In the genomic region with DNA sequence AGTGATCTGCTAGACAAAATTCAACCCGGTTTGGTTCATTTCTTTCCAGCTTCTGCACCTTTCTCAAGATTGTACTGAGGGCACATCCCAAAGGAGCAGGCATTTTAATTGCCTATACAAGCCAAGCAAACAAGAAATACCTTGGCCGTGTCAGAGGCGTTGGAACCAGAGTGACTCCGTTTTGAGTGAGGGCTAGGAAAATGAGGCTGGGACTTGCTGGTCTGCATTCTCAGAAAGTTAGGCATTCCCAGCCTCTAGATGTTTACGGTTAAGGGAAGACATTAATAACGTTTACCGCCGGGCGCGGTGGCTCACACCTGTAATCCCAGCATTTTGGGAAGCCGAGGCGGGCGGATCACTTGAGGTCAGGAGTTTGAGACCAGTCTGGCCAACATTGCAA, we compare ENCODE assay signal across 25 cellular contexts. TPM values are rescaled to one million over a fixed set of nuclear protein-coding genes. Genes with fewer than 3 reads are reported as not detected.
DNase-seq lines count a peak whose midpoint lies in the region; ATAC-seq and TF ChIP-seq lines count a peak whose summit lies in the region.
"Had no signal": no experiment of that assay in that cellular context is flagged by ENCODE, and none has a peak within 500 bp of the region (broad histone marks: within the 10 kb centered on the region; RNA-seq: fewer than 3 reads in every experiment).

No MANE protein-coding gene starts in this region.

- POLR2A ChIA-PET in activated CD8-positive, alpha-beta T cell treated with anti-CD3 and anti-CD28 coated beads, Interleukin-2, amount 10 ng/mL, durations not matched to agents 7 days and 5 days (lab: Charles Lee), result interaction anchor here (0.7 to 2.5 kb wide), 2 partner anchors 26 to 29 kb away, joined by 5 to 23 read pairs; a partner anchor contains a TSS
- POLR2A ChIA-PET in activated CD8-positive, alpha-beta T cell treated with anti-CD3 and anti-CD28 coated beads for 36 hours (lab: Charles Lee), result interaction anchor here (0.6 to 6.5 kb wide), 2 partner anchors 25 to 174 kb away, joined by 3 to 59 read pairs; a partner anchor contains a TSS
- POLR2A ChIA-PET in CD4-positive, alpha-beta memory T cell (lab: Charles Lee; ENCODE audit: partially characterized antibody), result interaction anchor here (0.6 to 3.0 kb wide), 4 partner anchors 25 to 1810 kb away, joined by 3 to 42 read pairs (median 6); a partner anchor contains a TSS

- H3K9me3 Mint-ChIP-seq in activated CD8-positive, alpha-beta T cell treated with anti-CD3 and anti-CD28 coated beads, Interleukin-2, amount 10 ng/mL, durations not matched to agents 7 days and 5 days (ENCODE audit: insufficient read depth), result no peaks in the 10 kb centered on the region
- no peaks in the 10 kb centered on the region for H3K9me3 Mint-ChIP-seq in activated CD8-positive, alpha-beta T cell treated with anti-CD3 and anti-CD28 coated beads for 36 hours
- H3K9me3 Mint-ChIP-seq in CD4-positive, alpha-beta memory T cell, result no peaks in the 10 kb centered on the region
- H3K9me3 Mint-ChIP-seq in activated naive CD8-positive, alpha-beta T cell treated with anti-CD3 and anti-CD28 coated beads, Interleukin-2, amount 50 U/mL, for 24 hours, result no peaks in the 10 kb centered on the region
- H3K9me3 Mint-ChIP-seq in nephron progenitor cell, result no peaks in the 10 kb centered on the region
- H3K9me3 Mint-ChIP-seq: activated naive CD4-positive, alpha-beta T cell treated with anti-CD3 and anti-CD28 coated beads, Interleukin-2, amount 50 U/mL, for 72 hours had no signal

- intact Hi-C loops in activated CD8-positive, alpha-beta T cell treated with anti-CD3 and anti-CD28 coated beads for 36 hours (cut with micrococcal nuclease), result no loop called here
- intact Hi-C loops in CD4-positive, alpha-beta memory T cell (cut with micrococcal nuclease), result no loop called here

- H3K4me1 ChIP-seq in CD4-positive, alpha-beta memory T cell (ENCODE audit: insufficient read depth, low read length), result peaks cover 5% of the 10 kb centered on the region
- H3K4me1 ChIP-seq: prostate gland had no signal

- H3K4me3 Mint-ChIP-seq in activated CD8-positive, alpha-beta T cell treated with anti-CD3 and anti-CD28 coated beads, Interleukin-2, amount 10 ng/mL, durations not matched to agents 7 days and 5 days, result peak overlapping the region; percentile 25
- H3K4me3 Mint-ChIP-seq in activated CD8-positive, alpha-beta T cell treated with anti-CD3 and anti-CD28 coated beads for 36 hours, result no peak overlapping the region
- H3K4me3 Mint-ChIP-seq in CD4-positive, alpha-beta memory T cell, result peak overlapping the region; percentile 6 to 59 (median 26)
- peak overlapping the region; percentile 24 for H3K4me3 Mint-ChIP-seq in activated naive CD8-positive, alpha-beta T cell treated with anti-CD3 and anti-CD28 coated beads, Interleukin-2, amount 50 U/mL, for 24 hours
- peak overlapping the region; percentile 58 for H3K4me3 Mint-ChIP-seq in nephron progenitor cell
- H3K4me3 Mint-ChIP-seq: CD14-positive monocyte, T-helper 17 cell had no signal

- no peak for TF ChIP-seq CTCF in activated CD8-positive, alpha-beta T cell treated with anti-CD3 and anti-CD28 coated beads for 36 hours (IDR thresholded peaks at IDR 0.05)
- no peak for TF ChIP-seq CTCF in nephron progenitor cell (IDR thresholded peaks at IDR 0.05)

- CTCF ChIA-PET in activated CD8-positive, alpha-beta T cell treated with anti-CD3 and anti-CD28 coated beads, Interleukin-2, amount 10 ng/mL, durations not matched to agents 7 days and 5 days (lab: Charles Lee), result no interaction called here
- CTCF ChIA-PET in activated CD8-positive, alpha-beta T cell treated with anti-CD3 and anti-CD28 coated beads for 36 hours (lab: Charles Lee), result interaction anchor here (1.2 kb wide), 1 partner anchor 36 kb away, joined by 4 read pairs; no protein-coding TSS in a partner anchor
- CTCF ChIA-PET in CD4-positive, alpha-beta memory T cell (lab: Charles Lee; ENCODE audit: partially characterized antibody), result no interaction called here

- H3K36me3 ChIP-seq in CD4-positive, alpha-beta memory T cell (ENCODE audit: insufficient read depth, low read length), result peaks cover 5% of the 10 kb centered on the region
- H3K36me3 ChIP-seq: prostate gland had no signal

- peaks cover 10% of the 10 kb centered on the region for H3K36me3 Mint-ChIP-seq in activated CD8-positive, alpha-beta T cell treated with anti-CD3 and anti-CD28 coated beads, Interleukin-2, amount 10 ng/mL, durations not matched to agents 7 days and 5 days (ENCODE audit: low read depth)
- H3K36me3 Mint-ChIP-seq in activated CD8-positive, alpha-beta T cell treated with anti-CD3 and anti-CD28 coated beads for 36 hours (ENCODE audit: low read depth), result peaks cover 6% of the 10 kb centered on the region
- peaks cover 4 to 10% of the 10 kb centered on the region in 2 donors for H3K36me3 Mint-ChIP-seq in CD4-positive, alpha-beta memory T cell
- H3K36me3 Mint-ChIP-seq in activated naive CD8-positive, alpha-beta T cell treated with anti-CD3 and anti-CD28 coated beads, Interleukin-2, amount 50 U/mL, for 24 hours (ENCODE audit: low read depth), result peaks cover 16% of the 10 kb centered on the region
- H3K36me3 Mint-ChIP-seq in nephron progenitor cell (ENCODE audit: low read depth), result peaks cover 13% of the 10 kb centered on the region

- H3K27ac ChIP-seq in CD4-positive, alpha-beta memory T cell (ENCODE audit: low read depth, low read length), result no peak overlapping the region
- H3K27ac ChIP-seq: A549, lower lobe of right lung, prostate gland, stomach, upper lobe of right lung, WERI-Rb-1 had no signal

- no peaks in the 10 kb centered on the region for H3K9me3 ChIP-seq in CD4-positive, alpha-beta memory T cell (ENCODE audit: control insufficient read depth in 1 of 2, low read length in 2 of 2)
- H3K9me3 ChIP-seq: A549, HAP-1, lower lobe of right lung, prostate gland, stomach, upper lobe of right lung had no signal

- no peak overlapping the region for H3K4me3 ChIP-seq in CD4-positive, alpha-beta memory T cell (ENCODE audit: low read length in 2 of 2)
- H3K4me3 ChIP-seq: A549, HAP-1, lower lobe of right lung, prostate gland, stomach, upper lobe of right lung had no signal

- H3K27me3 ChIP-seq in CD4-positive, alpha-beta memory T cell (ENCODE audit: insufficient read depth, low read length), result no peaks in the 10 kb centered on the region
- H3K27me3 ChIP-seq: stomach, upper lobe of right lung had no signal

- H3K27ac Mint-ChIP-seq in activated CD8-positive, alpha-beta T cell treated with anti-CD3 and anti-CD28 coated beads, Interleukin-2, amount 10 ng/mL, durations not matched to agents 7 days and 5 days, result no peak overlapping the region
- no peak overlapping the region for H3K27ac Mint-ChIP-seq in activated CD8-positive, alpha-beta T cell treated with anti-CD3 and anti-CD28 coated beads for 36 hours
- no peak overlapping the region for H3K27ac Mint-ChIP-seq in CD4-positive, alpha-beta memory T cell
- H3K27ac Mint-ChIP-seq in activated naive CD8-positive, alpha-beta T cell treated with anti-CD3 and anti-CD28 coated beads, Interleukin-2, amount 50 U/mL, for 24 hours, result no peak overlapping the region
- no peak overlapping the region for H3K27ac Mint-ChIP-seq in nephron progenitor cell
- H3K27ac Mint-ChIP-seq: activated naive CD4-positive, alpha-beta T cell treated with anti-CD3 and anti-CD28 coated beads, Interleukin-2, amount 50 U/mL, for 72 hours; CD14-positive monocyte; T-helper 17 cell had no signal

- peaks cover 18% of the 10 kb centered on the region for H3K4me1 Mint-ChIP-seq in activated CD8-positive, alpha-beta T cell treated with anti-CD3 and anti-CD28 coated beads, Interleukin-2, amount 10 ng/mL, durations not matched to agents 7 days and 5 days (ENCODE audit: low read depth)
- H3K4me1 Mint-ChIP-seq in activated CD8-positive, alpha-beta T cell treated with anti-CD3 and anti-CD28 coated beads for 36 hours (ENCODE audit: low read depth), result peaks cover 8% of the 10 kb centered on the region
- H3K4me1 Mint-ChIP-seq in CD4-positive, alpha-beta memory T cell, result peaks cover 12 to 14% (median 12%) of the 10 kb centered on the region in 4 donors
- H3K4me1 Mint-ChIP-seq in activated naive CD8-positive, alpha-beta T cell treated with anti-CD3 and anti-CD28 coated beads, Interleukin-2, amount 50 U/mL, for 24 hours, result peaks cover 15% of the 10 kb centered on the region
- peaks cover 15% of the 10 kb centered on the region for H3K4me1 Mint-ChIP-seq in nephron progenitor cell

- peaks cover 15% of the 10 kb centered on the region for H3K27me3 Mint-ChIP-seq in activated CD8-positive, alpha-beta T cell treated with anti-CD3 and anti-CD28 coated beads, Interleukin-2, amount 10 ng/mL, durations not matched to agents 7 days and 5 days (ENCODE audit: low read depth)
- H3K27me3 Mint-ChIP-seq in activated CD8-positive, alpha-beta T cell treated with anti-CD3 and anti-CD28 coated beads for 36 hours, result peaks cover 6% of the 10 kb centered on the region
- H3K27me3 Mint-ChIP-seq in CD4-positive, alpha-beta memory T cell, result peaks cover 4 to 7% of the 10 kb centered on the region in 2 donors
- H3K27me3 Mint-ChIP-seq in activated naive CD8-positive, alpha-beta T cell treated with anti-CD3 and anti-CD28 coated beads, Interleukin-2, amount 50 U/mL, for 24 hours, result peaks cover 14% of the 10 kb centered on the region
- peaks cover 28% of the 10 kb centered on the region for H3K27me3 Mint-ChIP-seq in nephron progenitor cell (ENCODE audit: low read depth, poor library complexity)

- no peak for ATAC-seq in activated CD8-positive, alpha-beta T cell treated with anti-CD3 and anti-CD28 coated beads, Interleukin-2, amount 10 ng/mL, durations not matched to agents 7 days and 5 days
- ATAC-seq in activated CD8-positive, alpha-beta T cell treated with anti-CD3 and anti-CD28 coated beads for 36 hours, result no peak
- ATAC-seq in activated naive CD8-positive, alpha-beta T cell treated with anti-CD3 and anti-CD28 coated beads, Interleukin-2, amount 50 U/mL, for 24 hours, result no peak
- no peak for ATAC-seq in GM21619 (IDR thresholded peaks at IDR 0.05; ENCODE audit: unreplicated experiment)
- ATAC-seq: A549; activated naive CD4-positive, alpha-beta T cell treated with anti-CD3 and anti-CD28 coated beads, Interleukin-2, amount 50 U/mL, for 72 hours; lower lobe of right lung; T-helper 17 cell; upper lobe of right lung had no signal

- no peak for DNase-seq in activated CD8-positive, alpha-beta T cell treated with anti-CD3 and anti-CD28 coated beads, Interleukin-2, amount 10 ng/mL, durations not matched to agents 7 days and 5 days
- DNase-seq in activated CD8-positive, alpha-beta T cell treated with anti-CD3 and anti-CD28 coated beads for 36 hours, result no peak
- DNase-seq in CD4-positive, alpha-beta memory T cell, result no peak
- no peak for DNase-seq in activated naive CD8-positive, alpha-beta T cell treated with anti-CD3 and anti-CD28 coated beads, Interleukin-2, amount 50 U/mL, for 24 hours
- DNase-seq in nephron progenitor cell (no peak), NCI-H128 (lab: John Stamatoyannopoulos, UW; ENCODE audit: unreplicated experiment) (no peak), kidney tubule cell (ENCODE audit: low spot score) (no peak)
- DNase-seq: cortex of kidney; DMS53; lower lobe of right lung; NCI-H146; NCI-H748 treated with DMSO at 0.1 percent for 48 hours; OCI-M1; SIG-M5; stimulated activated CD4-positive, alpha-beta T cell treated with anti-CD3 and anti-CD28 coated beads, Interleukin-2, amount 100 ng/mL, for 48 hours; stomach; T-helper 17 cell; upper lobe of right lung; WERI-Rb-1 had no signal

RNA-seq across cellular contexts. Expression of a gene that starts 1.5 kb away (rescaled TPM):
- 10 to 100 TPM; 20.6 to 21.0 TPM for total RNA-seq in activated CD8-positive, alpha-beta T cell treated with anti-CD3 and anti-CD28 coated beads, Interleukin-2, amount 10 ng/mL, durations not matched to agents 7 days and 5 days
- total RNA-seq in activated CD8-positive, alpha-beta T cell treated with anti-CD3 and anti-CD28 coated beads for 36 hours, result 10 to 100 TPM; 30.2 to 33.4 TPM
- 10 to 100 TPM; 15.1 to 15.5 TPM for total RNA-seq in CD4-positive, alpha-beta memory T cell
- 10 to 100 TPM in 1 of 2 donors, 1 to 10 TPM in 1; 5.9 to 15.5 TPM for polyA plus RNA-seq in CD4-positive, alpha-beta memory T cell

RNA-seq across cellular contexts. Expression of a gene that starts 25.4 kb away (rescaled TPM):
- 100 to 1,000 TPM; 348 to 356 TPM for total RNA-seq in activated CD8-positive, alpha-beta T cell treated with anti-CD3 and anti-CD28 coated beads, Interleukin-2, amount 10 ng/mL, durations not matched to agents 7 days and 5 days
- 100 to 1,000 TPM; 320 to 333 TPM for total RNA-seq in activated CD8-positive, alpha-beta T cell treated with anti-CD3 and anti-CD28 coated beads for 36 hours
- total RNA-seq in CD4-positive, alpha-beta memory T cell, result 100 to 1,000 TPM; 314 to 333 TPM
- polyA plus RNA-seq in CD4-positive, alpha-beta memory T cell, result 100 to 1,000 TPM; 177 to 202 TPM
